8 cellular contexts compared by ENCODE assay signal in the genomic region with DNA sequence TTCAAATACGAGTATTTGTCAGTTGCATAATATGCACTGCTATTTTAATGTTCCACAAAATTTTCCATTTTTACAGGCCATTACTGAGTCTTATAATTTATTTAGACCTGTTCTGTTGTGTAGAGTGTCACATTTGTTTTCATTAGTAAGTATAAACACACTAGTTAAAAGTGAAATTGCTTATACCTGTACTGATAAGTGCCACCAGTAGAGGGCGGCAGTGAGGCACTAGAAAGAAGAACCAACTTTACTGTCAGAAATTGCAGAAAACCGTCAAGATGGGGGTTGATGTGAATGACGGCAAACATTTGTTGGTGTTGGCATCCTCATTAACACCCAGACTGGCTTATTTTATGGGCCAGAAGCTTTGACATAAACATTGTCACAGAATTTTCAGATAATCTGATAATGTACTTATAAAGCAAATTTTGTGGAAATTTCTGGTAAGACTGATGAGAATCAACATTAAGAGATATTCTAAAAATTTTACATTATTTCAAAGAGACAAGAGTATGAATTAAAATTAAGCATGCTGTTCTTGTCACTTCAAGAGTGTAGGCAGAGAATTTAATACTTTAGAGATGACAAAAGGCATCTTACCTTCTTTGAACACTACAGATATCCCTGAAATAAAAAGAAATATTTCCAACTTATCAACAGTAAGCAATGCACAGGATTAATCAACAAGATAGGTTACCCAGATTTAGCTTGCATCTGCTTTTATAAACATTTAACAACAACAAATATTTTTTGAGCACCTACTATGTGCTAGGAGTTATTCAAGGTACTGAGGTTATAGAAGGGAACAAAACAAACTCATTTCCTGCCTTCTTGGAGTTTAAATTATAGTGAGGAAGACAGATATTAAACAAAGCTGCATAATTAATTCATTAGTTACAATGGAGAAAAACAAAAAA. TPM values are rescaled to one million over a fixed set of nuclear protein-coding genes. Genes with fewer than 3 reads are reported as not detected.
DNase-seq lines count a peak whose midpoint lies in the region; ATAC-seq and TF ChIP-seq lines count a peak whose summit lies in the region.

No MANE protein-coding gene starts in this region.

- no peaks in the 10 kb centered on the region for H3K9me3 ChIP-seq in heart right ventricle

- peak overlapping the region in 1 of 2 donors; percentile 43 for H3K27ac Mint-ChIP-seq in activated naive CD4-positive, alpha-beta T cell treated with anti-CD3 and anti-CD28 coated beads, Interleukin-2, amount 50 U/mL, for 72 hours

- peak; percentile 51 to 58 for ATAC-seq in activated naive CD4-positive, alpha-beta T cell treated with anti-CD3 and anti-CD28 coated beads, Interleukin-2, amount 50 U/mL, for 72 hours
- ATAC-seq in heart right ventricle (peak in 4 of 8 donors; percentile 28 to 49 (median 48)), sciatic nerve (peak; percentile 42), GM19023 (IDR thresholded peaks at IDR 0.05; ENCODE audit: unreplicated experiment) (no peak)

- TF ChIP-seq CTCF in heart right ventricle (IDR thresholded peaks at IDR 0.05), result peak; percentile 68 to 95 (median 90)

- 26 to 28% methylated on average over 4 of the region's 4 CpGs for WGBS in heart right ventricle, 2 donors

- no peaks in the 10 kb centered on the region for H3K27me3 ChIP-seq in heart right ventricle

- DNase-seq in EH (ENCODE audit: low read depth), result peak; percentile 62
- DNase-seq in KG1 (lab: John Stamatoyannopoulos, UW), result peak; percentile 23
- DNase-seq in SKM-1 treated with dmso at 0.1 percent for 144 hours (lab: John Stamatoyannopoulos, UW; ENCODE audit: unreplicated experiment), result peak; percentile 48
- DNase-seq in activated naive CD4-positive, alpha-beta T cell treated with anti-CD3 and anti-CD28 coated beads, Interleukin-2, amount 50 U/mL, for 72 hours (ENCODE audit: low spot score in 2 of 2), result peak in 1 of 2 donors; percentile 81
- peak; percentile 31 to 62 for DNase-seq in heart right ventricle
- peak; percentile 79 for DNase-seq in sciatic nerve (ENCODE audit: low spot score)
- DNase-seq in cerebellar nuclear complex (lab: John Stamatoyannopoulos, UW), result no peak

- intact Hi-C loops in heart right ventricle (cut with DNase I), result loop anchor here in 5 of 10 donors (10.0 kb wide), 3 partner anchors 203 to 443 kb away; no protein-coding TSS in a partner anchor
- intact Hi-C loops in sciatic nerve (cut with DNase I), result no loop called here

- no peak overlapping the region for H3K4me3 ChIP-seq in heart right ventricle

- peaks cover 0 to 17% (median 0%) of the 10 kb centered on the region in 9 donors for H3K4me1 ChIP-seq in heart right ventricle

- H3K9me3 Mint-ChIP-seq in activated naive CD4-positive, alpha-beta T cell treated with anti-CD3 and anti-CD28 coated beads, Interleukin-2, amount 50 U/mL, for 72 hours, result no peaks in the 10 kb centered on the region

- H3K36me3 Mint-ChIP-seq in activated naive CD4-positive, alpha-beta T cell treated with anti-CD3 and anti-CD28 coated beads, Interleukin-2, amount 50 U/mL, for 72 hours, result peaks cover 0 to 4% of the 10 kb centered on the region in 2 donors

- H3K36me3 ChIP-seq in heart right ventricle, result peaks cover 0 to 28% (median 0%) of the 10 kb centered on the region in 9 donors

- H3K27ac ChIP-seq in heart right ventricle, result no peak overlapping the region

RNA-seq across cellular contexts. Expression of gene ALPK1, which starts 24.9 kb away (rescaled TPM):
- total RNA-seq in activated naive CD4-positive, alpha-beta T cell treated with anti-CD3 and anti-CD28 coated beads, Interleukin-2, amount 50 U/mL, for 72 hours, result 10 to 100 TPM; 32.7 to 65.8 TPM
- total RNA-seq in heart right ventricle, result 10 to 100 TPM in 1 of 10 donors, 1 to 10 TPM in 9; 2.4 to 11.0 (median 4.5) TPM
- polyA plus RNA-seq in heart right ventricle, result 1 to 10 TPM; 1.1 to 3.9 TPM
- total RNA-seq in sciatic nerve, result 42.6 TPM

RNA-seq across cellular contexts. Expression of gene TIFA, which starts 36.3 kb away (rescaled TPM):
- 10 to 100 TPM; 34.3 to 62.9 TPM for total RNA-seq in activated naive CD4-positive, alpha-beta T cell treated with anti-CD3 and anti-CD28 coated beads, Interleukin-2, amount 50 U/mL, for 72 hours
- total RNA-seq in heart right ventricle (10 to 100 TPM in 6 of 10 donors, 1 to 10 TPM in 4; 3.7 to 21.4 (median 14.2) TPM), sciatic nerve (6.0 TPM)
- polyA plus RNA-seq in heart right ventricle, result 1 to 10 TPM; 3.5 to 3.8 TPM

Comparison
In these comparisons a context has a peak if more than half of its experiments do, and no peak if none do; other contexts are left out.
1. DNase-seq: peak in EH (single experiment), KG1 (single experiment), SKM-1 treated with dmso at 0.1 percent for 144 hours (single experiment), heart right ventricle (2 of 2) and sciatic nerve (single experiment); none in cerebellar nuclear complex (0 of 2).